In genomic region chr2:10473121-10473756, GRCh38 we compare ENCODE assay signal across 19 cellular contexts.
"Had no signal": no experiment of that assay in that cellular context is flagged by ENCODE, and none has a peak within 500 bp of the region (broad histone marks: within the 10 kb centered on the region; RNA-seq: fewer than 3 reads in every experiment).

No MANE protein-coding gene starts in this region.

- ATAC-seq: gastroesophageal sphincter, left cardiac atrium, left ventricle myocardium superior, sciatic nerve had no signal

- H3K4me1 ChIP-seq: esophagus squamous epithelium, gastroesophageal sphincter, stomach, transverse colon had no signal

- DNase-seq: esophagus squamous epithelium; foreskin fibroblast; glutamatergic neuron; immature natural killer cell; left cardiac atrium; left ventricle myocardium superior; mesenchymal stem cell; naive B cell; occipital lobe; stimulated activated CD4-positive, alpha-beta T cell treated with anti-CD3 and anti-CD28 coated beads, Interleukin-12 subunit alpha, Interleukin-12 subunit beta, amount 100 ng/mL, for 4 hours; stimulated activated naive CD4-positive, alpha-beta T cell; stomach; substantia nigra; transverse colon had no signal

- H3K4me3 ChIP-seq: esophagus squamous epithelium, gastroesophageal sphincter, lung, skin epidermis, stomach, thoracic aorta, transverse colon had no signal

- H3K36me3 ChIP-seq: esophagus squamous epithelium, gastroesophageal sphincter, stomach, thoracic aorta, transverse colon had no signal

- H3K27ac ChIP-seq: esophagus squamous epithelium, gastroesophageal sphincter, skin epidermis, stomach, thoracic aorta, transverse colon had no signal

- H3K27me3 ChIP-seq: esophagus squamous epithelium, gastroesophageal sphincter, stomach, transverse colon had no signal

- H3K9me3 ChIP-seq: esophagus squamous epithelium, gastroesophageal sphincter, stomach, thoracic aorta, transverse colon had no signal
